In the genomic region with DNA sequence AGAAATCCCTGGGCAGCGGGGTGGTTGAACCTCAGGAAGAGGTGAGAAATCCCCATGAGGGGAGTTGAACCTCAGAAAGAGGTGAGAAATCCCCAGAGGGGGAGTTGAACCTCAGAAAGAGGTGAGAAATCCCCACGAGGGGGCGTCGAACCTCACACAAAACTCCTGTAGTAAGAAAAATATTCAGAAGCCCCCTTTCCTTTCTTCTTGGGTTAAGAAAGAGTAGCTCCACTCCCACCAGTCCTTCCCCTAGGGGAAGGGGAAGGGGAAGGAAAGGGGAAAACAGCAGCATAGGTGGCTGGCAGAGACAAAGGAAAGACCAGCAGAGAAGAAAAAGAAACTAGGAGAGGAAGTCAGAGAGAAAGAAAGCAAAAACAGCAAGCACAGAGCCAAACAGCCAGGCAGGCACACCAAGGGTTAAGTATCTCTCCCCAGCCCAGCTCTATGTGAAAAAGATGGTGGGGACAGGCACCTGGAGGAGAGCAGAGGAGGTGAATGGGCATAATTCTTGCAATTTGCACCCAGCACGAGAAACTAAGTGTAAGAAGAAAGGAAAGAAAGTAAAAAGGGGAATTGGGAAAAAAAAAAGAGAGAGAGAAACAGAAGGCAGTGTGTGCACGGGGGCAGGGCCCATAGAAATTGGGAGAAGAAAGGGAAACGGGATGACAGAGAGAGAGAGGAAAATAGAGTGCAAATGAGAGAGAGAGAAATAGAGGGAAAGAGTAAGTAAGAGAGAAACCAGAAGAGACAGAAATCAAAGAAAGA, we compare ENCODE assay signal across 11 cellular contexts.
DNase-seq lines count a peak whose midpoint lies in the region; ATAC-seq and TF ChIP-seq lines count a peak whose summit lies in the region.
"Had no signal": no experiment of that assay in that cellular context is flagged by ENCODE, and none has a peak within 500 bp of the region (broad histone marks: within the 10 kb centered on the region; RNA-seq: fewer than 3 reads in every experiment).

No MANE protein-coding gene starts in this region.

- ATAC-seq in GM21447 (IDR thresholded peaks at IDR 0.05; ENCODE audit: unreplicated experiment) (peak; percentile 34), HG03521 (IDR thresholded peaks at IDR 0.05; ENCODE audit: unreplicated experiment) (no peak)
- ATAC-seq: sciatic nerve had no signal

- DNase-seq in NOMO-1 treated with dmso at 0.1 percent for 144 hours (lab: John Stamatoyannopoulos, UW; ENCODE audit: unreplicated experiment), result peak; percentile 1
- no peak for DNase-seq in glutamatergic neuron
- DNase-seq in A172 (ENCODE audit: low spot score), result no peak
- no peak for DNase-seq in hypothalamus (lab: John Stamatoyannopoulos, UW)
- no peak for DNase-seq in activated T-helper 1 cell treated with anti-CD3 and anti-CD28 coated beads, Interleukin-12 subunit alpha, Interleukin-12 subunit beta, Interleukin-2, Interleukin-4 antibody, amounts not matched to agents 30 ng/mL and 10 ng/mL and 1 ng/mL, durations not matched to agents 14 hours and 24 hours and 36 hours (ENCODE audit: low spot score)
- DNase-seq: Caco-2 had no signal

- no peaks in the 10 kb centered on the region for H3K9me3 ChIP-seq in BLaER1 treated with 17β-estradiol and CSF1 and Interleukin-3, amounts not matched to agents 10 nM and 100 nM (replicated peaks in 1 of 11)
- H3K9me3 ChIP-seq: adrenal gland, Caco-2 had no signal

- peak overlapping the region in 6 of 11 experiments; percentile 11 to 84 (median 54); a peak in 10 of 22 replicates for H3K4me2 ChIP-seq in BLaER1 treated with 17β-estradiol and CSF1 and Interleukin-3, amounts not matched to agents 10 nM and 100 nM

- no peak overlapping the region for H3K4me3 Mint-ChIP-seq in glutamatergic neuron (ENCODE audit: unreplicated experiment)
- no peak overlapping the region for H3K4me3 Mint-ChIP-seq in activated T-helper 1 cell treated with anti-CD3 and anti-CD28 coated beads, Interleukin-12 subunit alpha, Interleukin-12 subunit beta, Interleukin-2, Interleukin-4 antibody, amounts not matched to agents 30 ng/mL and 10 ng/mL and 1 ng/mL, durations not matched to agents 14 hours and 24 hours and 36 hours

- H3K36me3 Mint-ChIP-seq in glutamatergic neuron (ENCODE audit: unreplicated experiment), result no peaks in the 10 kb centered on the region
- no peaks in the 10 kb centered on the region for H3K36me3 Mint-ChIP-seq in activated T-helper 1 cell treated with anti-CD3 and anti-CD28 coated beads, Interleukin-12 subunit alpha, Interleukin-12 subunit beta, Interleukin-2, Interleukin-4 antibody, amounts not matched to agents 30 ng/mL and 10 ng/mL and 1 ng/mL, durations not matched to agents 14 hours and 24 hours and 36 hours (ENCODE audit: low read depth)

- H3K4me1 Mint-ChIP-seq in glutamatergic neuron (ENCODE audit: low read depth, unreplicated experiment), result no peaks in the 10 kb centered on the region
- no peaks in the 10 kb centered on the region for H3K4me1 Mint-ChIP-seq in activated T-helper 1 cell treated with anti-CD3 and anti-CD28 coated beads, Interleukin-12 subunit alpha, Interleukin-12 subunit beta, Interleukin-2, Interleukin-4 antibody, amounts not matched to agents 30 ng/mL and 10 ng/mL and 1 ng/mL, durations not matched to agents 14 hours and 24 hours and 36 hours (ENCODE audit: low read depth)

- peak overlapping the region; percentile 31 for H3K27ac Mint-ChIP-seq in glutamatergic neuron (ENCODE audit: unreplicated experiment)
- no peak overlapping the region for H3K27ac Mint-ChIP-seq in activated T-helper 1 cell treated with anti-CD3 and anti-CD28 coated beads, Interleukin-12 subunit alpha, Interleukin-12 subunit beta, Interleukin-2, Interleukin-4 antibody, amounts not matched to agents 30 ng/mL and 10 ng/mL and 1 ng/mL, durations not matched to agents 14 hours and 24 hours and 36 hours

- H3K27me3 Mint-ChIP-seq in glutamatergic neuron (ENCODE audit: unreplicated experiment), result no peaks in the 10 kb centered on the region
- no peaks in the 10 kb centered on the region for H3K27me3 Mint-ChIP-seq in activated T-helper 1 cell treated with anti-CD3 and anti-CD28 coated beads, Interleukin-12 subunit alpha, Interleukin-12 subunit beta, Interleukin-2, Interleukin-4 antibody, amounts not matched to agents 30 ng/mL and 10 ng/mL and 1 ng/mL, durations not matched to agents 14 hours and 24 hours and 36 hours (ENCODE audit: insufficient read depth)

- no peak for TF ChIP-seq CTCF in glutamatergic neuron (IDR thresholded peaks at IDR 0.05; ENCODE audit: partially characterized antibody, unreplicated experiment)

- H3K27me3 ChIP-seq in BLaER1 treated with 17β-estradiol and CSF1 and Interleukin-3, amounts not matched to agents 10 nM and 100 nM, result no peaks in the 10 kb centered on the region
- H3K27me3 ChIP-seq: adrenal gland had no signal

- no peaks in the 10 kb centered on the region for H4K20me1 ChIP-seq in BLaER1 treated with 17β-estradiol and CSF1 and Interleukin-3, amounts not matched to agents 10 nM and 100 nM

- intact Hi-C loops in activated T-helper 1 cell treated with anti-CD3 and anti-CD28 coated beads, Interleukin-12 subunit alpha, Interleukin-12 subunit beta, Interleukin-2, Interleukin-4 antibody, amounts not matched to agents 30 ng/mL and 10 ng/mL and 1 ng/mL, durations not matched to agents 14 hours and 24 hours and 36 hours (cut with micrococcal nuclease), result no loop called here

- peak overlapping the region in 4 of 11 experiments; percentile 19 to 47 (median 40); a peak in 5 of 22 replicates for H3K27ac ChIP-seq in BLaER1 treated with 17β-estradiol and CSF1 and Interleukin-3, amounts not matched to agents 10 nM and 100 nM
- H3K27ac ChIP-seq: adrenal gland had no signal

- H3K9me3 Mint-ChIP-seq in glutamatergic neuron (ENCODE audit: unreplicated experiment), result peaks cover 6% of the 10 kb centered on the region
- peaks cover 22% of the 10 kb centered on the region for H3K9me3 Mint-ChIP-seq in activated T-helper 1 cell treated with anti-CD3 and anti-CD28 coated beads, Interleukin-12 subunit alpha, Interleukin-12 subunit beta, Interleukin-2, Interleukin-4 antibody, amounts not matched to agents 30 ng/mL and 10 ng/mL and 1 ng/mL, durations not matched to agents 14 hours and 24 hours and 36 hours

- H3K4me1 ChIP-seq in BLaER1 treated with 17β-estradiol and CSF1 and Interleukin-3, amounts not matched to agents 10 nM and 100 nM, result peaks cover 0 to 21% (median 2%) of the 10 kb centered on the region in 10 experiments; a peak in 5 of 20 replicates
- H3K4me1 ChIP-seq: adrenal gland, Caco-2 had no signal

- no peaks in the 10 kb centered on the region for H3K36me3 ChIP-seq in BLaER1 treated with 17β-estradiol and CSF1 and Interleukin-3, amounts not matched to agents 10 nM and 100 nM
- H3K36me3 ChIP-seq: adrenal gland had no signal

- peak overlapping the region in 3 of 10 experiments; percentile 32 to 44 (median 41); a peak in 5 of 20 replicates for H3K4me3 ChIP-seq in BLaER1 treated with 17β-estradiol and CSF1 and Interleukin-3, amounts not matched to agents 10 nM and 100 nM
- H3K4me3 ChIP-seq: adrenal gland had no signal

- peak overlapping the region in 4 of 11 experiments; percentile 16 to 73 (median 54); a peak in 6 of 22 replicates for H3K9ac ChIP-seq in BLaER1 treated with 17β-estradiol and CSF1 and Interleukin-3, amounts not matched to agents 10 nM and 100 nM
